Comparison of ENCODE assay signal across 1 cellular context in the genomic region with DNA sequence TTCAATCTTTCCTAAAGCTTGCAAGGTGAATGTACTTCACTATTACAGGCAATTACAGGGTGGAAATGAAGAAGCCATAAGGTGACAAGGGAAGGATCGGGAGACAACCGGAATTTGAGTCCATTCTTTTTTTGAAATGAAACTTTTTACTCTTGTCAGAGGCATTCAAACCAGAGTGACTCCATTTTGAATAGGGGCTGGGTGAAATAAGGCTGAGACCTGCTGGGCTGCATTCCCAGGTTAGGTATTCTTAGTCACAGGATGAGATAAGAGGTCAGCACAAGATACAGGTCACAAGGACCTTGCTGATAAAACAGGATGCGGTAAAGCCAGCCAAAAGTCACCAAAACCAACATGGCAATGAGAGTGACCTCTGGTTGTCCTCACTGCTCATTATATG.
TF ChIP-seq lines count a peak whose summit lies in the region.

No MANE protein-coding gene starts in this region.

TF ChIP-seq in K562, 482 proteins besides CTCF, POLR2A, EP300 and RAD21 (continued from another document and continues in another):
- TF ChIP-seq, protein P1, sequence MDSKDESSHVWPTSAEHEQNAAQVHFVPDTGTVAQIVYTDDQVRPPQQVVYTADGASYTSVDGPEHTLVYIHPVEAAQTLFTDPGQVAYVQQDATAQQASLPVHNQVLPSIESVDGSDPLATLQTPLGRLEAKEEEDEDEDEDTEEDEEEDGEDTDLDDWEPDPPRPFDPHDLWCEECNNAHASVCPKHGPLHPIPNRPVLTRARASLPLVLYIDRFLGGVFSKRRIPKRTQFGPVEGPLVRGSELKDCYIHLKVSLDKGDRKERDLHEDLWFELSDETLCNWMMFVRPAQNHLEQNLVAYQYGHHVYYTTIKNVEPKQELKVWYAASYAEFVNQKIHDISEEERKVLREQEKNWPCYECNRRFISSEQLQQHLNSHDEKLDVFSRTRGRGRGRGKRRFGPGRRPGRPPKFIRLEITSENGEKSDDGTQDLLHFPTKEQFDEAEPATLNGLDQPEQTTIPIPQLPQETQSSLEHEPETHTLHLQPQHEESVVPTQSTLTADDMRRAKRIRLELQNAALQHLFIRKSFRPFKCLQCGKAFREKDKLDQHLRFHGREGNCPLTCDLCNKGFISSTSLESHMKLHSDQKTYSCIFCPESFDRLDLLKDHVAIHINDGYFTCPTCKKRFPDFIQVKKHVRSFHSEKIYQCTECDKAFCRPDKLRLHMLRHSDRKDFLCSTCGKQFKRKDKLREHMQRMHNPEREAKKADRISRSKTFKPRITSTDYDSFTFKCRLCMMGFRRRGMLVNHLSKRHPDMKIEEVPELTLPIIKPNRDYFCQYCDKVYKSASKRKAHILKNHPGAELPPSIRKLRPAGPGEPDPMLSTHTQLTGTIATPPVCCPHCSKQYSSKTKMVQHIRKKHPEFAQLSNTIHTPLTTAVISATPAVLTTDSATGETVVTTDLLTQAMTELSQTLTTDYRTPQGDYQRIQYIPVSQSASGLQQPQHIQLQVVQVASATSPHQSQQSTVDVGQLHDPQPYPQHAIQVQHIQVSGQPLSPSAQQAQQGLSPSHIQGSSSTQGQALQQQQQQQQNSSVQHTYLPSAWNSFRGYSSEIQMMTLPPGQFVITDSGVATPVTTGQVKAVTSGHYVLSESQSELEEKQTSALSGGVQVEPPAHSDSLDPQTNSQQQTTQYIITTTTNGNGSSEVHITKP (IDR thresholded peaks at IDR 0.05; ENCODE audit: partially characterized antibody) = no peak
- TF ChIP-seq SP2 (IDR thresholded peaks at IDR 0.05; ENCODE audit: extremely low read depth, low read depth, low read length, poor library complexity, severe bottlenecking) = no peak
- TF ChIP-seq ZNF668 (CRISPR knock-in tag; IDR thresholded peaks at IDR 0.05) = peak; percentile 97
- peak; percentile 88 for TF ChIP-seq ZNF41 (CRISPR knock-in tag; conservative IDR thresholded peaks at IDR 0.05)
- TF ChIP-seq NFATC3 (IDR thresholded peaks at IDR 0.05) = no peak
- no peak for TF ChIP-seq ZNF586 (CRISPR knock-in tag; conservative IDR thresholded peaks at IDR 0.05)
- 0 out of 2 replicates have a peak, but pooled peaks have one; percentile 60 for TF ChIP-seq ZFP1 (CRISPR knock-in tag; IDR thresholded peaks at IDR 0.05)
- TF ChIP-seq, protein P2, sequence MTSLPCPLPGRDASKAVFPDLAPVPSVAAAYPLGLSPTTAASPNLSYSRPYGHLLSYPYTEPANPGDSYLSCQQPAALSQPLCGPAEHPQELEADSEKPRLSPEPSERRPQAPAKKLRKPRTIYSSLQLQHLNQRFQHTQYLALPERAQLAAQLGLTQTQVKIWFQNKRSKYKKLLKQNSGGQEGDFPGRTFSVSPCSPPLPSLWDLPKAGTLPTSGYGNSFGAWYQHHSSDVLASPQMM (CRISPR knock-in tag; IDR thresholded peaks at IDR 0.05) = no peak
- no peak for TF ChIP-seq RBM39 (optimal IDR thresholded peaks at IDR 0.05; ENCODE audit: low read depth, low read length)
- TF ChIP-seq PRPF4 (IDR thresholded peaks at IDR 0.05; ENCODE audit: insufficient read depth, low read depth, low read length, poor library complexity, severe bottlenecking) = no peak
- peak; percentile 30; the same call in 1 of the 2 replicates for TF ChIP-seq SMARCA4 (IDR thresholded peaks at IDR 0.05)
- TF ChIP-seq ZNF75A (CRISPR knock-in tag; IDR thresholded peaks at IDR 0.05) = 0 out of 2 replicates have a peak, but pooled peaks have one; percentile 30
- TF ChIP-seq TBL1XR1 (IDR thresholded peaks at IDR 0.05; ENCODE audit: low read length in 2 of 2) = no peak
- TF ChIP-seq, protein P3, sequence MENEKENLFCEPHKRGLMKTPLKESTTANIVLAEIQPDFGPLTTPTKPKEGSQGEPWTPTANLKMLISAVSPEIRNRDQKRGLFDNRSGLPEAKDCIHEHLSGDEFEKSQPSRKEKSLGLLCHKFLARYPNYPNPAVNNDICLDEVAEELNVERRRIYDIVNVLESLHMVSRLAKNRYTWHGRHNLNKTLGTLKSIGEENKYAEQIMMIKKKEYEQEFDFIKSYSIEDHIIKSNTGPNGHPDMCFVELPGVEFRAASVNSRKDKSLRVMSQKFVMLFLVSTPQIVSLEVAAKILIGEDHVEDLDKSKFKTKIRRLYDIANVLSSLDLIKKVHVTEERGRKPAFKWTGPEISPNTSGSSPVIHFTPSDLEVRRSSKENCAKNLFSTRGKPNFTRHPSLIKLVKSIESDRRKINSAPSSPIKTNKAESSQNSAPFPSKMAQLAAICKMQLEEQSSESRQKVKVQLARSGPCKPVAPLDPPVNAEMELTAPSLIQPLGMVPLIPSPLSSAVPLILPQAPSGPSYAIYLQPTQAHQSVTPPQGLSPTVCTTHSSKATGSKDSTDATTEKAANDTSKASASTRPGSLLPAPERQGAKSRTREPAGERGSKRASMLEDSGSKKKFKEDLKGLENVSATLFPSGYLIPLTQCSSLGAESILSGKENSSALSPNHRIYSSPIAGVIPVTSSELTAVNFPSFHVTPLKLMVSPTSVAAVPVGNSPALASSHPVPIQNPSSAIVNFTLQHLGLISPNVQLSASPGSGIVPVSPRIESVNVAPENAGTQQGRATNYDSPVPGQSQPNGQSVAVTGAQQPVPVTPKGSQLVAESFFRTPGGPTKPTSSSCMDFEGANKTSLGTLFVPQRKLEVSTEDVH (IDR thresholded peaks at IDR 0.05; ENCODE audit: low read depth, partially characterized antibody) = no peak
- TF ChIP-seq CREBBP (IDR thresholded peaks at IDR 0.05; ENCODE audit: low read depth, low read length) = no peak
- no peak for TF ChIP-seq BCOR (IDR thresholded peaks at IDR 0.05)
- TF ChIP-seq ZNF696 (CRISPR knock-in tag; conservative IDR thresholded peaks at IDR 0.05) = no peak
- TF ChIP-seq BDP1 (IDR thresholded peaks at IDR 0.05; ENCODE audit: insufficient read depth, insufficient read length) = no peak
- TF ChIP-seq, protein P4, sequence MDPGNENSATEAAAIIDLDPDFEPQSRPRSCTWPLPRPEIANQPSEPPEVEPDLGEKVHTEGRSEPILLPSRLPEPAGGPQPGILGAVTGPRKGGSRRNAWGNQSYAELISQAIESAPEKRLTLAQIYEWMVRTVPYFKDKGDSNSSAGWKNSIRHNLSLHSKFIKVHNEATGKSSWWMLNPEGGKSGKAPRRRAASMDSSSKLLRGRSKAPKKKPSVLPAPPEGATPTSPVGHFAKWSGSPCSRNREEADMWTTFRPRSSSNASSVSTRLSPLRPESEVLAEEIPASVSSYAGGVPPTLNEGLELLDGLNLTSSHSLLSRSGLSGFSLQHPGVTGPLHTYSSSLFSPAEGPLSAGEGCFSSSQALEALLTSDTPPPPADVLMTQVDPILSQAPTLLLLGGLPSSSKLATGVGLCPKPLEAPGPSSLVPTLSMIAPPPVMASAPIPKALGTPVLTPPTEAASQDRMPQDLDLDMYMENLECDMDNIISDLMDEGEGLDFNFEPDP (CRISPR knock-in tag; IDR thresholded peaks at IDR 0.05) = no peak
- TF ChIP-seq PTBP1 (IDR thresholded peaks at IDR 0.05; ENCODE audit: low read depth, low read length) = no peak
- 0 out of 2 replicates have a peak, but pooled peaks have one; percentile 32 for TF ChIP-seq RHOXF2B (CRISPR knock-in tag; conservative IDR thresholded peaks at IDR 0.05)
- 0 out of 2 replicates have a peak, but pooled peaks have one; percentile 20 for TF ChIP-seq ZNF324 (CRISPR knock-in tag; IDR thresholded peaks at IDR 0.05)
- no peak for TF ChIP-seq ZNF140 (CRISPR knock-in tag; IDR thresholded peaks at IDR 0.05)
- TF ChIP-seq, protein P5, sequence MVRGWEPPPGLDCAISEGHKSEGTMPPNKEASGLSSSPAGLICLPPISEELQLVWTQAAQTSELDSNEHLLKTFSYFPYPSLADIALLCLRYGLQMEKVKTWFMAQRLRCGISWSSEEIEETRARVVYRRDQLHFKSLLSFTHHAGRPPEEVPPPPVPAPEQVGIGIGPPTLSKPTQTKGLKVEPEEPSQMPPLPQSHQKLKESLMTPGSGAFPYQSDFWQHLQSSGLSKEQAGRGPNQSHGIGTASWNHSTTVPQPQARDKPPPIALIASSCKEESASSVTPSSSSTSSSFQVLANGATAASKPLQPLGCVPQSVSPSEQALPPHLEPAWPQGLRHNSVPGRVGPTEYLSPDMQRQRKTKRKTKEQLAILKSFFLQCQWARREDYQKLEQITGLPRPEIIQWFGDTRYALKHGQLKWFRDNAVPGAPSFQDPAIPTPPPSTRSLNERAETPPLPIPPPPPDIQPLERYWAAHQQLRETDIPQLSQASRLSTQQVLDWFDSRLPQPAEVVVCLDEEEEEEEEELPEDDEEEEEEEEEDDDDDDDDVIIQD (CRISPR knock-in tag; IDR thresholded peaks at IDR 0.05) = 0 out of 2 replicates have a peak, but pooled peaks have one; percentile 91
- TF ChIP-seq ZBTB8A (IDR thresholded peaks at IDR 0.05; ENCODE audit: partially characterized antibody) = no peak
- TF ChIP-seq, protein P6, sequence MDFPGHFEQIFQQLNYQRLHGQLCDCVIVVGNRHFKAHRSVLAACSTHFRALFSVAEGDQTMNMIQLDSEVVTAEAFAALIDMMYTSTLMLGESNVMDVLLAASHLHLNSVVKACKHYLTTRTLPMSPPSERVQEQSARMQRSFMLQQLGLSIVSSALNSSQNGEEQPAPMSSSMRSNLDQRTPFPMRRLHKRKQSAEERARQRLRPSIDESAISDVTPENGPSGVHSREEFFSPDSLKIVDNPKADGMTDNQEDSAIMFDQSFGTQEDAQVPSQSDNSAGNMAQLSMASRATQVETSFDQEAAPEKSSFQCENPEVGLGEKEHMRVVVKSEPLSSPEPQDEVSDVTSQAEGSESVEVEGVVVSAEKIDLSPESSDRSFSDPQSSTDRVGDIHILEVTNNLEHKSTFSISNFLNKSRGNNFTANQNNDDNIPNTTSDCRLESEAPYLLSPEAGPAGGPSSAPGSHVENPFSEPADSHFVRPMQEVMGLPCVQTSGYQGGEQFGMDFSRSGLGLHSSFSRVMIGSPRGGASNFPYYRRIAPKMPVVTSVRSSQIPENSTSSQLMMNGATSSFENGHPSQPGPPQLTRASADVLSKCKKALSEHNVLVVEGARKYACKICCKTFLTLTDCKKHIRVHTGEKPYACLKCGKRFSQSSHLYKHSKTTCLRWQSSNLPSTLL (IDR thresholded peaks at IDR 0.05) = no peak
- TF ChIP-seq, protein P7, sequence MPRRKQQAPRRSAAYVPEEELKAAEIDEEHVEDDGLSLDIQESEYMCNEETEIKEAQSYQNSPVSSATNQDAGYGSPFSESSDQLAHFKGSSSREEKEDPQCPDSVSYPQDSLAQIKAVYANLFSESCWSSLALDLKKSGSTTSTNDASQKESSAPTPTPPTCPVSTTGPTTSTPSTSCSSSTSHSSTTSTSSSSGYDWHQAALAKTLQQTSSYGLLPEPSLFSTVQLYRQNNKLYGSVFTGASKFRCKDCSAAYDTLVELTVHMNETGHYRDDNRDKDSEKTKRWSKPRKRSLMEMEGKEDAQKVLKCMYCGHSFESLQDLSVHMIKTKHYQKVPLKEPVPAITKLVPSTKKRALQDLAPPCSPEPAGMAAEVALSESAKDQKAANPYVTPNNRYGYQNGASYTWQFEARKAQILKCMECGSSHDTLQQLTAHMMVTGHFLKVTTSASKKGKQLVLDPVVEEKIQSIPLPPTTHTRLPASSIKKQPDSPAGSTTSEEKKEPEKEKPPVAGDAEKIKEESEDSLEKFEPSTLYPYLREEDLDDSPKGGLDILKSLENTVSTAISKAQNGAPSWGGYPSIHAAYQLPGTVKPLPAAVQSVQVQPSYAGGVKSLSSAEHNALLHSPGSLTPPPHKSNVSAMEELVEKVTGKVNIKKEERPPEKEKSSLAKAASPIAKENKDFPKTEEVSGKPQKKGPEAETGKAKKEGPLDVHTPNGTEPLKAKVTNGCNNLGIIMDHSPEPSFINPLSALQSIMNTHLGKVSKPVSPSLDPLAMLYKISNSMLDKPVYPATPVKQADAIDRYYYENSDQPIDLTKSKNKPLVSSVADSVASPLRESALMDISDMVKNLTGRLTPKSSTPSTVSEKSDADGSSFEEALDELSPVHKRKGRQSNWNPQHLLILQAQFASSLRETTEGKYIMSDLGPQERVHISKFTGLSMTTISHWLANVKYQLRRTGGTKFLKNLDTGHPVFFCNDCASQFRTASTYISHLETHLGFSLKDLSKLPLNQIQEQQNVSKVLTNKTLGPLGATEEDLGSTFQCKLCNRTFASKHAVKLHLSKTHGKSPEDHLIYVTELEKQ (CRISPR knock-in tag; IDR thresholded peaks at IDR 0.05) = peak; percentile 90
- TF ChIP-seq, protein P8, sequence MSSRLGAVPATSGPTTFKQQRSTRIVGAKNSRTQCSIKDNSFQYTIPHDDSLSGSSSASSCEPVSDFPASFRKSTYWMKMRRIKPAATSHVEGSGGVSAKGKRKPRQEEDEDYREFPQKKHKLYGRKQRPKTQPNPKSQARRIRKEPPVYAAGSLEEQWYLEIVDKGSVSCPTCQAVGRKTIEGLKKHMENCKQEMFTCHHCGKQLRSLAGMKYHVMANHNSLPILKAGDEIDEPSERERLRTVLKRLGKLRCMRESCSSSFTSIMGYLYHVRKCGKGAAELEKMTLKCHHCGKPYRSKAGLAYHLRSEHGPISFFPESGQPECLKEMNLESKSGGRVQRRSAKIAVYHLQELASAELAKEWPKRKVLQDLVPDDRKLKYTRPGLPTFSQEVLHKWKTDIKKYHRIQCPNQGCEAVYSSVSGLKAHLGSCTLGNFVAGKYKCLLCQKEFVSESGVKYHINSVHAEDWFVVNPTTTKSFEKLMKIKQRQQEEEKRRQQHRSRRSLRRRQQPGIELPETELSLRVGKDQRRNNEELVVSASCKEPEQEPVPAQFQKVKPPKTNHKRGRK (tag; IDR thresholded peaks at IDR 0.05) = no peak
- no peak for TF ChIP-seq FOXP1 (CRISPR knock-in tag; IDR thresholded peaks at IDR 0.05)
- TF ChIP-seq SMARCE1 (IDR thresholded peaks at IDR 0.05) = peak; percentile 36; the same call in 1 of the 2 replicates
- TF ChIP-seq RBM34 (IDR thresholded peaks at IDR 0.05; ENCODE audit: borderline replicate concordance, insufficient read depth, low read length) = no peak
- no peak for TF ChIP-seq FOXJ2 (tag; IDR thresholded peaks at IDR 0.05)
- TF ChIP-seq GABPB1 (CRISPR knock-in tag; IDR thresholded peaks at IDR 0.05) = no peak
- no peak for TF ChIP-seq MAFG (tag; conservative IDR thresholded peaks at IDR 0.05)
- peak; percentile 67 for TF ChIP-seq CBFA2T3 (IDR thresholded peaks at IDR 0.05)
- TF ChIP-seq SMARCA5 (IDR thresholded peaks at IDR 0.05) = no peak
- TF ChIP-seq ZNF699 (CRISPR knock-in tag; IDR thresholded peaks at IDR 0.05; ENCODE audit: insufficient replicate concordance) = peak; percentile 23
- TF ChIP-seq ZNF551 (CRISPR knock-in tag; IDR thresholded peaks at IDR 0.05) = peak; percentile 70; the same call in 1 of the 2 replicates
- TF ChIP-seq, protein P9, sequence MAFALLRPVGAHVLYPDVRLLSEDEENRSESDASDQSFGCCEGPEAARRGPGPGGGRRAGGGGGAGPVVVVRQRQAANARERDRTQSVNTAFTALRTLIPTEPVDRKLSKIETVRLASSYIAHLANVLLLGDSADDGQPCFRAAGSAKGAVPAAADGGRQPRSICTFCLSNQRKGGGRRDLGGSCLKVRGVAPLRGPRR (CRISPR knock-in tag; IDR thresholded peaks at IDR 0.05) = peak; percentile 88; the same call in 1 of the 2 replicates
- peak; percentile 67; the same call in 1 of the 2 replicates for TF ChIP-seq ZBTB17 (CRISPR knock-in tag; IDR thresholded peaks at IDR 0.05)
- TF ChIP-seq NR4A1 (CRISPR knock-in tag; IDR thresholded peaks at IDR 0.05) = 0 out of 2 replicates have a peak, but pooled peaks have one; percentile 69
- TF ChIP-seq NR4A1 (tag; IDR thresholded peaks at IDR 0.05) = peak; percentile 95
- no peak for TF ChIP-seq DACH1 (IDR thresholded peaks at IDR 0.05; ENCODE audit: partially characterized antibody)
- TF ChIP-seq PTTG1 (tag; IDR thresholded peaks at IDR 0.05; ENCODE audit: low read depth) = peak; percentile 71
- TF ChIP-seq NCOA6 (IDR thresholded peaks at IDR 0.05) = no peak
- TF ChIP-seq, protein P10, sequence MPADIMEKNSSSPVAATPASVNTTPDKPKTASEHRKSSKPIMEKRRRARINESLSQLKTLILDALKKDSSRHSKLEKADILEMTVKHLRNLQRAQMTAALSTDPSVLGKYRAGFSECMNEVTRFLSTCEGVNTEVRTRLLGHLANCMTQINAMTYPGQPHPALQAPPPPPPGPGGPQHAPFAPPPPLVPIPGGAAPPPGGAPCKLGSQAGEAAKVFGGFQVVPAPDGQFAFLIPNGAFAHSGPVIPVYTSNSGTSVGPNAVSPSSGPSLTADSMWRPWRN (IDR thresholded peaks at IDR 0.05; ENCODE audit: low read depth) = no peak
